Comparison of ENCODE assay signal across 9 cellular contexts in the genomic region with DNA sequence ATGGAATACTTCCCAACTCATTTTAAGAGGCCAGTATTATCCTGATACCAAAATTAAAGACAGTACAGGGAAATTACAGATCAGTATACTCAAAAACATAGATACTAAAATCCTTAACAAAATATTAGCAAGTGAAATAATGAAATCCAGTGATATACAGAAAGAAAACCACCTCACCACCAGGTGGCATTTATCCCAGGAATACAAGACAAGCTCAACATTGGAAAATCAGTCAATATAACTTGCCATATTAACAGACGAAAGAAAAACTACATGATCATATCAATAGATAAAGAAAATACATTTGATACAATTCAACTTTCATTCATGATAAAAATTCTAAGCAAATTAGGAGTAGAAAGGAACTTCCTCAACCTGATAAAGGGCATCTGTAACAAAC. TPM values are rescaled to one million over a fixed set of nuclear protein-coding genes. Genes with fewer than 3 reads are reported as not detected.
DNase-seq lines count a peak whose midpoint lies in the region; ATAC-seq and TF ChIP-seq lines count a peak whose summit lies in the region.
"Had no signal": no experiment of that assay in that cellular context is flagged by ENCODE, and none has a peak within 500 bp of the region (broad histone marks: within the 10 kb centered on the region; RNA-seq: fewer than 3 reads in every experiment).

No MANE protein-coding gene starts in this region.

- no peak for TF ChIP-seq POLR2A in body of pancreas (IDR thresholded peaks at IDR 0.05)

- H3K36me3 ChIP-seq in Karpas-422 (ENCODE audit: insufficient read depth, low read length) = no peaks in the 10 kb centered on the region
- H3K36me3 ChIP-seq in body of pancreas (replicated peaks in 1 of 2; ENCODE audit: insufficient read depth in 1 of 2, low read depth in 2 of 2) = no peaks in the 10 kb centered on the region
- H3K36me3 ChIP-seq in osteoblast (ENCODE audit: insufficient read depth, low read length) = no peaks in the 10 kb centered on the region

- intact Hi-C loops in body of pancreas (cut with DNase I) = no loop called here

- H3K4me3 Mint-ChIP-seq in glutamatergic neuron (ENCODE audit: unreplicated experiment) = no peak overlapping the region
- H3K4me3 Mint-ChIP-seq: T-helper 1 cell treated with Interleukin-12 subunit alpha and Interleukin-12 subunit beta and Interleukin-4 antibody, amounts not matched to agents 30 μg/mL and 1 μg/mL, for 36 hours had no signal

- H4K20me1 ChIP-seq in Karpas-422 (ENCODE audit: insufficient read depth, low read depth, low read length) (no peaks in the 10 kb centered on the region), osteoblast (ENCODE audit: insufficient read depth, low read length) (no peaks in the 10 kb centered on the region)

- no peaks in the 10 kb centered on the region for H3K9me2 ChIP-seq in Karpas-422 (replicated peaks; ENCODE audit: insufficient read depth, low read length)

- no peak overlapping the region for H3K27ac Mint-ChIP-seq in glutamatergic neuron (ENCODE audit: unreplicated experiment)
- H3K27ac Mint-ChIP-seq: T-helper 1 cell treated with Interleukin-12 subunit alpha and Interleukin-12 subunit beta and Interleukin-4 antibody, amounts not matched to agents 30 μg/mL and 1 μg/mL, for 36 hours had no signal

- WGBS in body of pancreas, 2 donors = 3 to 5% methylated on average over 1 of the region's 1 CpG

- peaks cover 10% of the 10 kb centered on the region for H3K4me1 Mint-ChIP-seq in glutamatergic neuron (ENCODE audit: low read depth, unreplicated experiment)

- TF ChIP-seq CTCF in body of pancreas (IDR thresholded peaks at IDR 0.05) = peak in 6 of 7 experiments; percentile 31 to 56 (median 40)
- TF ChIP-seq CTCF in osteoblast (IDR thresholded peaks at IDR 0.05; ENCODE audit: extremely low read depth, low read depth, low read length) = peak; percentile 55
- no peak for TF ChIP-seq CTCF in glutamatergic neuron (IDR thresholded peaks at IDR 0.05; ENCODE audit: partially characterized antibody, unreplicated experiment)

- H3K36me3 Mint-ChIP-seq in glutamatergic neuron (ENCODE audit: unreplicated experiment) = no peaks in the 10 kb centered on the region

- H3K4me3 ChIP-seq in Karpas-422 (ENCODE audit: low read length) = no peak overlapping the region
- H3K4me3 ChIP-seq in body of pancreas = no peak overlapping the region
- H3K4me3 ChIP-seq in osteoblast (ENCODE audit: insufficient read depth, low read length) = no peak overlapping the region

- H3K79me2 ChIP-seq in Karpas-422 (ENCODE audit: low read length) (no peaks in the 10 kb centered on the region), osteoblast (ENCODE audit: insufficient read depth, low read length) (no peaks in the 10 kb centered on the region)

- DNase-seq in Daoy (ENCODE audit: low read depth) = peak; percentile 45
- peak; percentile 43 for DNase-seq in Karpas-422
- peak in 1 of 4 donors; percentile 48 for DNase-seq in body of pancreas
- peak; percentile 85 for DNase-seq in osteoblast (ENCODE audit: insufficient read length, low spot score, missing footprints)
- DNase-seq in glutamatergic neuron = no peak

- H3K27me3 Mint-ChIP-seq in glutamatergic neuron (ENCODE audit: unreplicated experiment) = peaks cover 9% of the 10 kb centered on the region

- no peak overlapping the region for H3K27ac ChIP-seq in Karpas-422 (ENCODE audit: low read length)
- H3K27ac ChIP-seq in body of pancreas = no peak overlapping the region
- no peak overlapping the region for H3K27ac ChIP-seq in osteoblast (ENCODE audit: low read depth, low read length)

- H3K4me2 ChIP-seq in Karpas-422 (ENCODE audit: low read depth, low read length, poor library complexity, severe bottlenecking) (no peak overlapping the region), osteoblast (ENCODE audit: insufficient read depth, low read length) (no peak overlapping the region)

- H3K4me1 ChIP-seq in Karpas-422 (ENCODE audit: low read length) (no peaks in the 10 kb centered on the region), body of pancreas (no peaks in the 10 kb centered on the region), osteoblast (ENCODE audit: insufficient read depth, low read length) (peaks cover 12% of the 10 kb centered on the region)

- H3K9me3 ChIP-seq in Karpas-422 (ENCODE audit: low read length) (no peaks in the 10 kb centered on the region), body of pancreas (no peaks in the 10 kb centered on the region), osteoblast (ENCODE audit: low read depth, low read length) (no peaks in the 10 kb centered on the region)

- peaks cover 6% of the 10 kb centered on the region for H3K9me3 Mint-ChIP-seq in glutamatergic neuron (ENCODE audit: unreplicated experiment)
- H3K9me3 Mint-ChIP-seq: T-helper 1 cell treated with Interleukin-12 subunit alpha and Interleukin-12 subunit beta and Interleukin-4 antibody, amounts not matched to agents 30 μg/mL and 1 μg/mL, for 36 hours had no signal

- H2AFZ ChIP-seq in Karpas-422 (ENCODE audit: low read length) = no peak overlapping the region
- no peak overlapping the region for H2AFZ ChIP-seq in osteoblast (ENCODE audit: low read length)

- ATAC-seq in body of pancreas = no peak
- ATAC-seq in HG03196 (IDR thresholded peaks at IDR 0.05; ENCODE audit: unreplicated experiment) = no peak
- no peak for ATAC-seq in GM18870 (IDR thresholded peaks at IDR 0.05; ENCODE audit: unreplicated experiment)
- ATAC-seq in GM18517 (IDR thresholded peaks at IDR 0.05; ENCODE audit: unreplicated experiment) = no peak

- no peak overlapping the region for H3K9ac ChIP-seq in Karpas-422 (ENCODE audit: low read length)

- H3K27me3 ChIP-seq in Karpas-422 (ENCODE audit: low read length) (no peaks in the 10 kb centered on the region), body of pancreas (no peaks in the 10 kb centered on the region), osteoblast (ENCODE audit: insufficient read depth, low read length) (no peaks in the 10 kb centered on the region)

RNA-seq across cellular contexts. Expression of gene GNA15, which starts 6.7 kb away (rescaled TPM):
- 0.65 TPM in 1 of 2 replicates, not detected in the other for total RNA-seq in Daoy (2014; rRNA removed; shearing (Covaris generic))
- not detected in 2 replicates for total RNA-seq in Karpas-422 (2014; rRNA removed; shearing (Covaris generic); ENCODE audit: low replicate concordance)
- 1 to 10 TPM; 1.6 to 2.6 TPM for total RNA-seq in body of pancreas
- 0.36 TPM in 1 of 2 replicates, not detected in the other for total RNA-seq in osteoblast
- not detected for total RNA-seq in glutamatergic neuron (ENCODE audit: unreplicated experiment)

RNA-seq across cellular contexts. Expression of gene GNA11, which starts 35.0 kb away (rescaled TPM):
- 35.6 and 46.2 TPM in 2 replicates for total RNA-seq in Daoy (2014; rRNA removed; shearing (Covaris generic))
- total RNA-seq in Karpas-422 (2014; rRNA removed; shearing (Covaris generic); ENCODE audit: low replicate concordance) = 0.58 and 2.6 TPM in 2 replicates
- total RNA-seq in body of pancreas = 10 to 100 TPM; 27.2 to 37.2 TPM
- 73.7 and 74.2 TPM in 2 replicates for total RNA-seq in osteoblast
- total RNA-seq in glutamatergic neuron (ENCODE audit: unreplicated experiment) = 32.4 TPM

RNA-seq across cellular contexts. Expression of gene S1PR4, which starts 49.5 kb away (rescaled TPM):
- total RNA-seq in Daoy (2014; rRNA removed; shearing (Covaris generic)) = not detected in 2 replicates
- total RNA-seq in Karpas-422 (2014; rRNA removed; shearing (Covaris generic); ENCODE audit: low replicate concordance) = not detected in 2 replicates
- total RNA-seq in body of pancreas (1 to 10 TPM; 1.8 to 3.3 TPM), osteoblast (not detected in 2 replicates), glutamatergic neuron (ENCODE audit: unreplicated experiment) (not detected)

RNA-seq across cellular contexts. Expression of gene NCLN, which starts 56.6 kb away (rescaled TPM):
- 80.2 and 85.1 TPM in 2 replicates for total RNA-seq in Daoy (2014; rRNA removed; shearing (Covaris generic))
- total RNA-seq in Karpas-422 (2014; rRNA removed; shearing (Covaris generic); ENCODE audit: low replicate concordance) = 30.0 and 37.6 TPM in 2 replicates
- total RNA-seq in body of pancreas = 10 to 100 TPM; 30.6 to 56.0 TPM
- 37.7 and 39.4 TPM in 2 replicates for total RNA-seq in osteoblast
- 54.4 TPM for total RNA-seq in glutamatergic neuron (ENCODE audit: unreplicated experiment)
